8 cellular contexts compared by ENCODE assay signal in genomic region chr2:128736689-128737545, GRCh38.
DNase-seq lines count a peak whose midpoint lies in the region; ATAC-seq and TF ChIP-seq lines count a peak whose summit lies in the region.

No MANE protein-coding gene starts in this region.

- H3K27ac Mint-ChIP-seq in naive thymus-derived CD8-positive, alpha-beta T cell = no peak overlapping the region
- H3K27ac Mint-ChIP-seq in stimulated activated naive CD8-positive, alpha-beta T cell treated with anti-CD3 and anti-CD28 coated beads, Interleukin-15, Interleukin-2, amounts not matched to agents 100 ng/mL and 50 ng/mL, for 24 hours = no peak overlapping the region

- peaks cover 3 to 19% (median 12%) of the 10 kb centered on the region in 4 donors for H3K4me1 Mint-ChIP-seq in naive thymus-derived CD8-positive, alpha-beta T cell
- peaks cover 10% of the 10 kb centered on the region for H3K4me1 Mint-ChIP-seq in stimulated activated naive CD8-positive, alpha-beta T cell treated with anti-CD3 and anti-CD28 coated beads, Interleukin-15, Interleukin-2, amounts not matched to agents 100 ng/mL and 50 ng/mL, for 24 hours (ENCODE audit: low read depth)

- no peaks in the 10 kb centered on the region for H3K9me3 Mint-ChIP-seq in naive thymus-derived CD8-positive, alpha-beta T cell
- H3K9me3 Mint-ChIP-seq in stimulated activated naive CD8-positive, alpha-beta T cell treated with anti-CD3 and anti-CD28 coated beads, Interleukin-15, Interleukin-2, amounts not matched to agents 100 ng/mL and 50 ng/mL, for 24 hours = no peaks in the 10 kb centered on the region

- peaks cover 5 to 36% (median 18%) of the 10 kb centered on the region in 5 donors for H3K27me3 Mint-ChIP-seq in naive thymus-derived CD8-positive, alpha-beta T cell
- H3K27me3 Mint-ChIP-seq in stimulated activated naive CD8-positive, alpha-beta T cell treated with anti-CD3 and anti-CD28 coated beads, Interleukin-15, Interleukin-2, amounts not matched to agents 100 ng/mL and 50 ng/mL, for 24 hours = peaks cover 29% of the 10 kb centered on the region

- DNase-seq in NCI-H2107 (lab: John Stamatoyannopoulos, UW) = peak; percentile 23
- no peak for DNase-seq in NCI-H2107 treated with DMSO at 0.1 percent for 48 hours (lab: John Stamatoyannopoulos, UW; ENCODE audit: unreplicated experiment)
- DNase-seq in NCI-H748 (lab: John Stamatoyannopoulos, UW; ENCODE audit: unreplicated experiment) = peak; percentile 72
- peak; percentile 61 for DNase-seq in activated T-cell treated with anti-CD3 and anti-CD28 coated beads for 48 hours (ENCODE audit: low read depth)
- DNase-seq in fibroblast of mammary gland (ENCODE audit: low read depth) = peak; percentile 75
- DNase-seq in naive thymus-derived CD8-positive, alpha-beta T cell = peak in 8 of 10 donors; percentile 16 to 56 (median 36)

- ATAC-seq in HG03025 (IDR thresholded peaks at IDR 0.05; ENCODE audit: low FRiP score, unreplicated experiment) = peak; percentile 50
- no peak for ATAC-seq in naive thymus-derived CD8-positive, alpha-beta T cell

- no peaks in the 10 kb centered on the region for H3K36me3 Mint-ChIP-seq in naive thymus-derived CD8-positive, alpha-beta T cell
- H3K36me3 Mint-ChIP-seq in stimulated activated naive CD8-positive, alpha-beta T cell treated with anti-CD3 and anti-CD28 coated beads, Interleukin-15, Interleukin-2, amounts not matched to agents 100 ng/mL and 50 ng/mL, for 24 hours (ENCODE audit: low read depth) = no peaks in the 10 kb centered on the region

- peak overlapping the region; percentile 21 for H3K4me3 ChIP-seq in fibroblast of mammary gland (ENCODE audit: control insufficient read depth, low read depth, low read length)

- TF ChIP-seq CTCF in fibroblast of mammary gland (conservative IDR thresholded peaks at IDR 0.05; ENCODE audit: control insufficient read depth, insufficient read depth, low read depth, low read length) = peak; percentile 95

- POLR2A ChIA-PET in naive thymus-derived CD8-positive, alpha-beta T cell (lab: Charles Lee) = no interaction called here

- H3K4me3 Mint-ChIP-seq in naive thymus-derived CD8-positive, alpha-beta T cell = peak overlapping the region in 5 of 10 donors; percentile 48 to 68 (median 53)
- peak overlapping the region; percentile 39 for H3K4me3 Mint-ChIP-seq in stimulated activated naive CD8-positive, alpha-beta T cell treated with anti-CD3 and anti-CD28 coated beads, Interleukin-15, Interleukin-2, amounts not matched to agents 100 ng/mL and 50 ng/mL, for 24 hours
